ENCODE assay signal across 8 cellular contexts in the genomic region with DNA sequence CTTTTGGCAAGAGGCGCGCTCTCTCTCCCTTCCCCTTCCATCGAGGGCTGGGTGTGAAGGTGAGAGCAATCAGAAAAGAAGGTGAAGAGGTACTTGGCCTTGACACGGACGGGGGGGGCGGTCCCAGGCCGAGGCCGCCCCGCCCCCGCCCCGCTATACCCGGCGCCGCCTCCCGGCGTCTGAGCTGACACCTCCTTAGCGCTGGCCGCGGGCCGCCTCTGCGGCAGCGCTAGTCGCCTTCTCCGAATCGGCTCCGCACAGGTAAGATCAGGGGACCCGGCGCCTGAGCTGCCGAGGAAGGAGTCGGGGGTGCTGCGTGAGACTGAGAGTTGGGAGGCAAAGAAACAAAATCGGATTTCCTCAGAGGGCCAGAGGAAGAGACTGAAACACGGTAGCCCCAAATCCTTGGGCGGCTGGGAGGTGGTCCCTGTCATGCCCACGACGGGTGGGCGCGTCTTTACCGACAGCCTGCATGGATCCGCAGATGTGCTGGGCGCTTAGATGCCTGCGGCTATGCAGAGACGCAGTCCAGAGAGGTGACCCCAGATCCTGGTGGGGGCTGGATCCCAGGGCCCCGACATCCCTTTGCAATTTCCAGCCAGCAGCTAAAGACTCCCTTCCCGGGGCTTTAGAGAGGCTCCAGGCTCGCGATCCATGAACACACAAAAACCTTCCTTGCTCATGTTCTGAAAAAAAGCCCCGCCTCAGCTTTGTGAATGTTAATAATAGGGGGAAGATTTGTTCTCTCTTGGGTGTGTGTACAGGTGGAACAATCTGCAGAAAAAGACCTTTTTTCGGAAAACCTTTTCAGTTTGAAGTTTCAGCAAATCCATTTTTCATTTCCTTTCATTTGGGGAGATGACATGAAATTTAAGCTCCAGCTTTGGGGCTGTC. TPM values are rescaled to one million over a fixed set of nuclear protein-coding genes. Genes with fewer than 3 reads are reported as not detected.
DNase-seq lines count a peak whose midpoint lies in the region; ATAC-seq and TF ChIP-seq lines count a peak whose summit lies in the region.

A gene with protein sequence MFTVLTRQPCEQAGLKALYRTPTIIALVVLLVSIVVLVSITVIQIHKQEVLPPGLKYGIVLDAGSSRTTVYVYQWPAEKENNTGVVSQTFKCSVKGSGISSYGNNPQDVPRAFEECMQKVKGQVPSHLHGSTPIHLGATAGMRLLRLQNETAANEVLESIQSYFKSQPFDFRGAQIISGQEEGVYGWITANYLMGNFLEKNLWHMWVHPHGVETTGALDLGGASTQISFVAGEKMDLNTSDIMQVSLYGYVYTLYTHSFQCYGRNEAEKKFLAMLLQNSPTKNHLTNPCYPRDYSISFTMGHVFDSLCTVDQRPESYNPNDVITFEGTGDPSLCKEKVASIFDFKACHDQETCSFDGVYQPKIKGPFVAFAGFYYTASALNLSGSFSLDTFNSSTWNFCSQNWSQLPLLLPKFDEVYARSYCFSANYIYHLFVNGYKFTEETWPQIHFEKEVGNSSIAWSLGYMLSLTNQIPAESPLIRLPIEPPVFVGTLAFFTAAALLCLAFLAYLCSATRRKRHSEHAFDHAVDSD (plus strand): TSS at position 184 of the 894 bp plus-strand sequence. CDS start 874 bp downstream, outside the sequence.

- H3K4me3 ChIP-seq in CD4-positive, alpha-beta memory T cell (ENCODE audit: low read length in 2 of 2) = no peak within 1 kb of the TSS
- H3K4me3 ChIP-seq in Panc1 (ENCODE audit: low read depth in 2 of 2, low read length in 2 of 2) (peak within 1 kb of the TSS; percentile 24 to 44), iPS DF 6.9 (ENCODE audit: low read length) (peak within 1 kb of the TSS; percentile 31; the same call in 1 of the 2 replicates), smooth muscle cell (peak within 1 kb of the TSS; percentile 60), uterus (peak within 1 kb of the TSS in 1 of 2 donors; percentile 16)

- no peaks in the 10 kb centered on the region for H3K36me3 ChIP-seq in CD4-positive, alpha-beta memory T cell (ENCODE audit: insufficient read depth, low read length)
- H3K36me3 ChIP-seq in Panc1 (ENCODE audit: control insufficient read depth, insufficient read depth, low read length) (no peaks in the 10 kb centered on the region), iPS DF 6.9 (ENCODE audit: control insufficient read depth, insufficient read depth, low read length) (no peaks in the 10 kb centered on the region), smooth muscle cell (ENCODE audit: low read depth) (no peaks in the 10 kb centered on the region), uterus (no peaks in the 10 kb centered on the region)

- H4K20me1 ChIP-seq in smooth muscle cell (ENCODE audit: low read depth) = no peaks in the 10 kb centered on the region

- peaks cover 4% of the 10 kb centered on the region for H3K4me1 ChIP-seq in CD4-positive, alpha-beta memory T cell (ENCODE audit: insufficient read depth, low read length)
- H3K4me1 ChIP-seq in Panc1 (ENCODE audit: control insufficient read depth, insufficient read depth, low read length) (no peaks in the 10 kb centered on the region), iPS DF 6.9 (ENCODE audit: control insufficient read depth, insufficient read depth, low read length) (peaks cover 5% of the 10 kb centered on the region; the same call in 1 of the 2 replicates), smooth muscle cell (ENCODE audit: low read depth) (peaks cover 4% of the 10 kb centered on the region), uterus (no peaks in the 10 kb centered on the region)

- H3F3A ChIP-seq in smooth muscle cell (ENCODE audit: low read depth) = peaks cover 4% of the 10 kb centered on the region

- no peak for TF ChIP-seq CTCF in Panc1 (IDR thresholded peaks at IDR 0.05)
- no peak for TF ChIP-seq CTCF in smooth muscle cell (IDR thresholded peaks at IDR 0.05; ENCODE audit: borderline replicate concordance, insufficient read depth, poor library complexity, severe bottlenecking)
- TF ChIP-seq CTCF in uterus (IDR thresholded peaks at IDR 0.05) = no peak

- peak within 1 kb of the TSS; percentile 97 for H3K4me2 ChIP-seq in smooth muscle cell

- CTCF ChIA-PET in CD4-positive, alpha-beta memory T cell (lab: Charles Lee; ENCODE audit: partially characterized antibody) = interaction anchor here (1.2 kb wide), 1 partner anchor 53 kb away, joined by 3 read pairs; no protein-coding TSS in a partner anchor
- CTCF ChIA-PET in Panc1 (lab: Charles Lee) = interaction anchor here (0.6 kb wide), 1 partner anchor 67 kb away, joined by 9 read pairs; no protein-coding TSS in a partner anchor

- in situ Hi-C loops in Panc1 (cut with HindIII; ENCODE audit: low pct_unique_long_range_greater_than_20kb, low sequenced_read_pairs) = no loop called here

- H3K9ac ChIP-seq in smooth muscle cell (ENCODE audit: low read depth) = peak within 1 kb of the TSS; percentile 26

- no peak within 1 kb of the TSS for H3K27ac ChIP-seq in CD4-positive, alpha-beta memory T cell (ENCODE audit: low read depth, low read length)
- H3K27ac ChIP-seq in Panc1 (ENCODE audit: low read length) (no peak within 1 kb of the TSS), iPS DF 6.9 (ENCODE audit: low read length) (no peak within 1 kb of the TSS), smooth muscle cell (ENCODE audit: low read depth) (no peak within 1 kb of the TSS), uterus (no peak within 1 kb of the TSS)

- BruUV-seq in Panc1 (replicated peaks; lab: Mats Ljungman, UMichigan) = no TSS peak

- H3K27ac Mint-ChIP-seq in CD4-positive, alpha-beta memory T cell = peak within 1 kb of the TSS in 1 of 7 donors; percentile 82

- peak; percentile 86 for ATAC-seq in Panc1
- no peak for ATAC-seq in HG02759 (IDR thresholded peaks at IDR 0.05; ENCODE audit: unreplicated experiment)
- ATAC-seq in HG02938 (IDR thresholded peaks at IDR 0.05; ENCODE audit: unreplicated experiment) = no peak

- peaks cover 0 to 6% of the 10 kb centered on the region in 2 donors for H3K36me3 Mint-ChIP-seq in CD4-positive, alpha-beta memory T cell

- H3K9me3 Mint-ChIP-seq in CD4-positive, alpha-beta memory T cell = peaks cover 0 to 3% (median 0%) of the 10 kb centered on the region in 8 donors

- intact Hi-C loops in CD4-positive, alpha-beta memory T cell (cut with micrococcal nuclease) = no loop called here
- intact Hi-C loops in Panc1 (cut with micrococcal nuclease; ENCODE audit: unreplicated experiment) = no loop called here
- intact Hi-C loops in uterus (cut with DNase I; ENCODE audit: low total_unique reads) = no loop called here

- no peaks in the 10 kb centered on the region for H3K79me2 ChIP-seq in smooth muscle cell (ENCODE audit: low read depth)

- DNase-seq in CD4-positive, alpha-beta memory T cell = peak in 4 of 5 donors; percentile 1 to 23 (median 20)
- DNase-seq in Panc1 (ENCODE audit: low read depth, low spot score) = no peak
- peak; percentile 69 for DNase-seq in astrocyte of the hippocampus (ENCODE audit: low read depth, low spot score)
- DNase-seq in iPS DF 6.9 (ENCODE audit: low read depth, low spot score) = peak; percentile 45
- no peak for DNase-seq in smooth muscle cell (lab: John Stamatoyannopoulos, UW; ENCODE audit: unreplicated experiment)
- no peak for DNase-seq in uterus

- no CpG with 5 or more reads among the region's 49 CpGs for WGBS in iPS DF 6.9 (ENCODE audit: insufficient coverage, insufficient read length)
- WGBS in smooth muscle cell (ENCODE audit: low lambda C conversion rate) = 5% methylated on average over 43 of the region's 49 CpGs

- peak within 1 kb of the TSS; percentile 69 to 88 (median 78) for H3K4me3 Mint-ChIP-seq in CD4-positive, alpha-beta memory T cell

- POLR2A ChIA-PET in CD4-positive, alpha-beta memory T cell (lab: Charles Lee; ENCODE audit: partially characterized antibody) = no interaction called here
- POLR2A ChIA-PET in Panc1 (lab: Charles Lee) = no interaction called here

- H3K4me1 Mint-ChIP-seq in CD4-positive, alpha-beta memory T cell = peaks cover 4 to 15% (median 8%) of the 10 kb centered on the region in 4 donors

- H2AFZ ChIP-seq in smooth muscle cell (ENCODE audit: low read depth) = peak within 1 kb of the TSS; percentile 82

- no peak for TF ChIP-seq POLR2A in uterus (IDR thresholded peaks at IDR 0.05)

- no peaks in the 10 kb centered on the region for H3K27me3 ChIP-seq in CD4-positive, alpha-beta memory T cell (ENCODE audit: insufficient read depth, low read length)
- H3K27me3 ChIP-seq in Panc1 (ENCODE audit: control insufficient read depth, insufficient read depth, low read length) = peaks cover 3% of the 10 kb centered on the region
- H3K27me3 ChIP-seq in iPS DF 6.9 (ENCODE audit: control insufficient read depth, insufficient read depth, low read length) = peaks cover 14% of the 10 kb centered on the region
- peaks cover 7% of the 10 kb centered on the region for H3K27me3 ChIP-seq in smooth muscle cell (ENCODE audit: low read depth)
- H3K27me3 ChIP-seq in uterus = no peaks in the 10 kb centered on the region

- H3K9me3 ChIP-seq in CD4-positive, alpha-beta memory T cell (ENCODE audit: control insufficient read depth in 1 of 2, low read length in 2 of 2) = no peaks in the 10 kb centered on the region
- H3K9me3 ChIP-seq in Panc1 (ENCODE audit: control insufficient read depth, insufficient read depth, low read depth, low read length) = no peaks in the 10 kb centered on the region
- H3K9me3 ChIP-seq in iPS DF 6.9 (ENCODE audit: control insufficient read depth, insufficient read depth, low read length) = no peaks in the 10 kb centered on the region
- no peaks in the 10 kb centered on the region for H3K9me3 ChIP-seq in smooth muscle cell (replicated peaks; ENCODE audit: low read depth)
- no peaks in the 10 kb centered on the region for H3K9me3 ChIP-seq in uterus

- H3K27me3 Mint-ChIP-seq in CD4-positive, alpha-beta memory T cell = peaks cover 19 to 45% of the 10 kb centered on the region in 2 donors

RNA-seq across cellular contexts. Expression of the gene that starts here (rescaled TPM):
- not detected for total RNA-seq in CD4-positive, alpha-beta memory T cell
- not detected for polyA plus RNA-seq in CD4-positive, alpha-beta memory T cell
- total RNA-seq in Panc1 (2021; ENCODE audit: unreplicated experiment) = not detected
- not detected for polyA plus RNA-seq in Panc1 (2012; ENCODE audit: insufficient read length)
- total RNA-seq in smooth muscle cell = 2.8 and 4.0 TPM in 2 replicates
- polyA plus RNA-seq in smooth muscle cell = 1.5 and 3.9 TPM in 2 replicates
- total RNA-seq in uterus = 1 to 10 TPM in 2 of 4 donors, under 1 TPM in 2; 0.88 to 4.9 (median 2.1) TPM

Comparison
In these comparisons a context has a peak if more than half of its experiments do, and no peak if none do; other contexts are left out.
1. Peak in DNase-seq in CD4-positive, alpha-beta memory T cell; RNA of the gene not detected or under 1 TPM.
2. Peak in ATAC-seq and H3K4me3 ChIP-seq in Panc1; RNA of the gene not detected or under 1 TPM.
3. DNase-seq: peak in astrocyte of the hippocampus (single experiment) and iPS DF 6.9 (single experiment); none in Panc1 (single experiment), smooth muscle cell (single experiment) and uterus (0 of 2).
4. H3K4me3 ChIP-seq: peak in iPS DF 6.9 (single experiment) and smooth muscle cell (single experiment); none in CD4-positive, alpha-beta memory T cell (0 of 2).